Comparison of ENCODE assay signal across 28 cellular contexts in the genomic region with DNA sequence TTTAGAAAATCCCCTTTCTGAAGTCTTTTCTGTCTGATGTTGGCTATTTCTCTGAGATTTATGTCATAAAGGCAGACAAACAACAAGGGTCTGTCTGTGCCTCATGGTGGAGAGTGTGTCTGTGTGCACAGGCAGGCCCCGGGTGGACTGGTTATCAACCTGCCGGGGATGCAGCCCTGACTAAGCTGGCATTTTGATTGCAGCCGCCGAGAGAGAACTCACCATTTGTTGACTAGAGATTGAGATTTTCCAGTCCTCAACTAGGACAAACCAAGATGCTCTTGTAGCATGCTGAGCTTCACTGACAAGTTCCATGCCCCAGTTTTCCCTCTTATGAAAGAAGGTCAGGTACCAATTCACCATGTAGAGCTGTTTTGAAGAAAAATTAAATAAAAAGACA.
"Had no signal": no experiment of that assay in that cellular context is flagged by ENCODE, and none has a peak within 500 bp of the region (broad histone marks: within the 10 kb centered on the region; RNA-seq: fewer than 3 reads in every experiment).

No MANE protein-coding gene starts in this region.

- H3K4me1 ChIP-seq: stomach, suprapubic skin, testis, thyroid gland, tibial artery, tibial nerve, transverse colon, upper lobe of left lung, upper lobe of right lung, uterus, vagina had no signal

- H3K4me3 ChIP-seq: stomach, suprapubic skin, testis, thoracic aorta, thyroid gland, tibial artery, tibial nerve, transverse colon, upper lobe of left lung, upper lobe of right lung, uterus, vagina had no signal

- H3K36me3 ChIP-seq: stomach, suprapubic skin, thoracic aorta, thyroid gland, tibial artery, tibial nerve, transverse colon, upper lobe of left lung, upper lobe of right lung, uterus, vagina had no signal

- H3K9me3 ChIP-seq: stomach, suprapubic skin, testis, thoracic aorta, thyroid gland, tibial artery, tibial nerve, transverse colon, upper lobe of left lung, upper lobe of right lung, uterus, vagina had no signal

- H3K27ac ChIP-seq: stomach, suprapubic skin, testis, thoracic aorta, thyroid gland, tibial artery, tibial nerve, transverse colon, upper lobe of left lung, upper lobe of right lung, uterus, vagina had no signal

- H3K4me1 Mint-ChIP-seq: stimulated activated effector memory CD8-positive, alpha-beta T cell treated with anti-CD3 and anti-CD28 coated beads, Interleukin-12 subunit alpha, Interleukin-12 subunit beta, amount 100 ng/mL, for 72 hours; stimulated activated memory B cell treated with anti-CD40 and anti-IgM and Interleukin-4, amounts not matched to agents 10 μg/mL and 1 μg/mL and 100 μg/mL, for 72 hours; stimulated activated naive CD8-positive, alpha-beta T cell treated with anti-CD3 and anti-CD28 coated beads, Interleukin-15, amount 100 ng/mL, for 72 hours had no signal

- H3K9me3 Mint-ChIP-seq: stimulated activated effector memory CD8-positive, alpha-beta T cell treated with anti-CD3 and anti-CD28 coated beads, Interleukin-12 subunit alpha, Interleukin-12 subunit beta, amount 100 ng/mL, for 72 hours; type B pancreatic cell had no signal

- H3K27ac Mint-ChIP-seq: stimulated activated effector memory CD8-positive, alpha-beta T cell treated with anti-CD3 and anti-CD28 coated beads, Interleukin-12 subunit alpha, Interleukin-12 subunit beta, amount 100 ng/mL, for 72 hours; stimulated activated memory B cell treated with anti-CD40 and anti-IgM and Interleukin-4, amounts not matched to agents 10 μg/mL and 1 μg/mL and 100 μg/mL, for 72 hours; stimulated activated naive B cell treated with anti-CD40 and anti-IgM and Interleukin-4, amounts not matched to agents 10 μg/mL and 1 μg/mL and 100 μg/mL, for 72 hours; stimulated activated naive CD8-positive, alpha-beta T cell treated with anti-CD3 and anti-CD28 coated beads, Interleukin-15, amount 100 ng/mL, for 72 hours; stimulated activated naive CD8-positive, alpha-beta T cell treated with anti-CD3 and anti-CD28 coated beads, Interleukin-15, Interleukin-2, amounts not matched to agents 100 ng/mL and 50 ng/mL, for 24 hours; type B pancreatic cell had no signal

- H3K36me3 Mint-ChIP-seq: stimulated activated effector memory CD8-positive, alpha-beta T cell treated with anti-CD3 and anti-CD28 coated beads, Interleukin-12 subunit alpha, Interleukin-12 subunit beta, amount 100 ng/mL, for 72 hours; stimulated activated memory B cell treated with anti-CD40 and anti-IgM and Interleukin-4, amounts not matched to agents 10 μg/mL and 1 μg/mL and 100 μg/mL, for 72 hours; type B pancreatic cell had no signal

- H3K4me3 Mint-ChIP-seq: stimulated activated effector memory CD8-positive, alpha-beta T cell treated with anti-CD3 and anti-CD28 coated beads, Interleukin-12 subunit alpha, Interleukin-12 subunit beta, amount 100 ng/mL, for 72 hours; stimulated activated memory B cell treated with anti-CD40 and anti-IgM and Interleukin-4, amounts not matched to agents 10 μg/mL and 1 μg/mL and 100 μg/mL, for 72 hours; stimulated activated naive B cell treated with anti-CD40 and anti-IgM and Interleukin-4, amounts not matched to agents 10 μg/mL and 1 μg/mL and 100 μg/mL, for 72 hours; stimulated activated naive CD8-positive, alpha-beta T cell treated with anti-CD3 and anti-CD28 coated beads, Interleukin-15, amount 100 ng/mL, for 72 hours; stimulated activated naive CD8-positive, alpha-beta T cell treated with anti-CD3 and anti-CD28 coated beads, Interleukin-15, Interleukin-2, amounts not matched to agents 100 ng/mL and 50 ng/mL, for 24 hours; type B pancreatic cell had no signal

- H3K27me3 ChIP-seq: suprapubic skin, testis, thyroid gland, tibial artery, tibial nerve, transverse colon, upper lobe of left lung, upper lobe of right lung, uterus, vagina had no signal

- DNase-seq: stimulated activated CD4-positive, alpha-beta T cell treated with anti-CD3 and anti-CD28 coated beads, Interleukin-2, amount 100 ng/mL, for 48 hours; stimulated activated CD4-positive, alpha-beta T cell treated with anti-CD3 and anti-CD28 coated beads, Interleukin-4, amount 100 ng/mL, for 1 hour; stimulated activated CD4-positive, alpha-beta T cell treated with anti-CD3 and anti-CD28 coated beads, Interleukin-4, amount 100 ng/mL, for 24 hours; stimulated activated CD4-positive, alpha-beta T cell treated with anti-CD3 and anti-CD28 coated beads, Interleukin-4, amount 100 ng/mL, for 4 hours; stimulated activated CD8-positive, alpha-beta memory T cell treated with anti-CD3 and anti-CD28 coated beads, Interleukin-4, amount 100 ng/mL, for 48 hours; stimulated activated naive B cell treated with anti-CD40 and anti-IgM and Interleukin-4, amounts not matched to agents 10 μg/mL and 1 μg/mL and 100 μg/mL, for 72 hours; stimulated activated naive CD4-positive, alpha-beta T cell; stimulated activated naive CD4-positive, alpha-beta T cell treated with Interleukin-2 at 50 U/mL for 16 hours; stimulated activated naive CD8-positive, alpha-beta T cell treated with anti-CD3 and anti-CD28 coated beads, Interleukin-15, amount 100 ng/mL, for 72 hours; stimulated activated naive CD8-positive, alpha-beta T cell treated with anti-CD3 and anti-CD28 coated beads, Interleukin-15, Interleukin-2, amounts not matched to agents 100 U/mL and 50 U/mL, for 24 hours; stomach; substantia nigra; testis; thyroid gland; tibial artery; transverse colon; trophoblast cell; upper lobe of left lung; upper lobe of right lung; uterus had no signal
